11 cellular contexts compared by ENCODE assay signal in genomic region chr10:125014984-125015944, GRCh38.
DNase-seq lines count a peak whose midpoint lies in the region; ATAC-seq and TF ChIP-seq lines count a peak whose summit lies in the region.
"Had no signal": no experiment of that assay in that cellular context is flagged by ENCODE, and none has a peak within 500 bp of the region (broad histone marks: within the 10 kb centered on the region; RNA-seq: fewer than 3 reads in every experiment).

No MANE protein-coding gene starts in this region.

- peaks cover 22% of the 10 kb centered on the region for H3K4me1 Mint-ChIP-seq in HFFc6 (ENCODE audit: low read depth)
- H3K4me1 Mint-ChIP-seq: activated naive CD8-positive, alpha-beta T cell treated with anti-CD3 and anti-CD28 coated beads, Interleukin-2, amount 50 U/mL, for 24 hours had no signal

- H3K27ac ChIP-seq in cingulate gyrus (ENCODE audit: low read depth, low read length): peak overlapping the region; percentile 81

- DNase-seq in HFFc6 (no peak), medulla oblongata (ENCODE audit: extremely low spot score) (peak; percentile 44), NCI-H1417 (lab: John Stamatoyannopoulos, UW) (no peak), NCI-H2029 treated with DMSO at 0.1 percent for 48 hours (lab: John Stamatoyannopoulos, UW) (no peak)
- peak; percentile 13 to 24 for DNase-seq in stimulated activated CD8-positive, alpha-beta memory T cell treated with anti-CD3 and anti-CD28 coated beads, Interleukin-7, amount 100 ng/mL, for 4 hours (ENCODE audit: low read depth in 2 of 2)
- DNase-seq: activated naive CD8-positive, alpha-beta T cell treated with anti-CD3 and anti-CD28 coated beads, Interleukin-2, amount 50 U/mL, for 24 hours; CD4-positive, alpha-beta memory T cell had no signal

- peaks cover 15% of the 10 kb centered on the region; the same call in 1 of the 2 replicates for H3K36me3 Mint-ChIP-seq in HFFc6 (ENCODE audit: low read depth)
- H3K36me3 Mint-ChIP-seq: CD4-positive, alpha-beta memory T cell had no signal

- H3K4me3 Mint-ChIP-seq in HFFc6: no peak overlapping the region
- H3K4me3 Mint-ChIP-seq: activated naive CD8-positive, alpha-beta T cell treated with anti-CD3 and anti-CD28 coated beads, Interleukin-2, amount 50 U/mL, for 24 hours; CD4-positive, alpha-beta memory T cell had no signal

- no peak for TF ChIP-seq CTCF in HFFc6 (IDR thresholded peaks at IDR 0.05)

- ATAC-seq in HG03108 (IDR thresholded peaks at IDR 0.05; ENCODE audit: unreplicated experiment): no peak
- ATAC-seq in GM18498 (IDR thresholded peaks at IDR 0.05; ENCODE audit: unreplicated experiment): no peak
- ATAC-seq: activated naive CD8-positive, alpha-beta T cell treated with anti-CD3 and anti-CD28 coated beads, Interleukin-2, amount 50 U/mL, for 24 hours; esophagus mucosa had no signal

- H3K27ac Mint-ChIP-seq in HFFc6: peak overlapping the region; percentile 57; the same call in 1 of the 2 replicates
- H3K27ac Mint-ChIP-seq: activated naive CD8-positive, alpha-beta T cell treated with anti-CD3 and anti-CD28 coated beads, Interleukin-2, amount 50 U/mL, for 24 hours; CD4-positive, alpha-beta memory T cell had no signal

- H3K9me3 Mint-ChIP-seq in HFFc6: no peaks in the 10 kb centered on the region
- H3K9me3 Mint-ChIP-seq: activated naive CD8-positive, alpha-beta T cell treated with anti-CD3 and anti-CD28 coated beads, Interleukin-2, amount 50 U/mL, for 24 hours had no signal

- H3K27me3 Mint-ChIP-seq in HFFc6 (ENCODE audit: insufficient read depth): peaks cover 4% of the 10 kb centered on the region
- H3K27me3 Mint-ChIP-seq: activated naive CD8-positive, alpha-beta T cell treated with anti-CD3 and anti-CD28 coated beads, Interleukin-2, amount 50 U/mL, for 24 hours had no signal

Comparison
In these comparisons a context has a peak if more than half of its experiments do, and no peak if none do; other contexts are left out.
1. DNase-seq: peak in medulla oblongata (single experiment) and stimulated activated CD8-positive, alpha-beta memory T cell treated with anti-CD3 and anti-CD28 coated beads, Interleukin-7, amount 100 ng/mL, for 4 hours (2 of 2); none in HFFc6 (single experiment), NCI-H1417 (0 of 3) and NCI-H2029 treated with DMSO at 0.1 percent for 48 hours (single experiment).